Comparison of ENCODE assay signal across 32 cellular contexts in genomic region chr12:45568808-45569207, GRCh38.
DNase-seq lines count a peak whose midpoint lies in the region; ATAC-seq, FAIRE-seq and TF ChIP-seq lines count a peak whose summit lies in the region.
"Had no signal": no experiment of that assay in that cellular context is flagged by ENCODE, and none has a peak within 500 bp of the region (broad histone marks: within the 10 kb centered on the region; RNA-seq: fewer than 3 reads in every experiment).

No MANE protein-coding gene starts in this region.

- H3K27ac ChIP-seq in gastrocnemius medialis (no peak overlapping the region), left lung (no peak overlapping the region)
- H3K27ac ChIP-seq: BLaER1, brain microvascular endothelial cell, dorsolateral prefrontal cortex, sigmoid colon had no signal

- H3K36me3 ChIP-seq in gastrocnemius medialis, result no peaks in the 10 kb centered on the region
- H3K36me3 ChIP-seq in left lung, result no peaks in the 10 kb centered on the region
- H3K36me3 ChIP-seq: BLaER1, brain microvascular endothelial cell, sigmoid colon had no signal

- intact Hi-C loops in gastrocnemius medialis (cut with DNase I; ENCODE audit: low total_unique reads), result no loop called here
- intact Hi-C loops in left lung (cut with DNase I), result no loop called here
- intact Hi-C loops in natural killer cell (cut with micrococcal nuclease), result no loop called here

- ATAC-seq in gastrocnemius medialis, result peak; percentile 65 to 82
- no peak for ATAC-seq in left lung
- ATAC-seq in natural killer cell, result no peak
- ATAC-seq: activated naive CD4-positive, alpha-beta T cell treated with anti-CD3 and anti-CD28 coated beads, Interleukin-2, amount 50 U/mL, for 72 hours; GM23338; naive thymus-derived CD8-positive, alpha-beta T cell; stimulated activated effector memory CD8-positive, alpha-beta T cell treated with anti-CD3 and anti-CD28 coated beads, Interleukin-12 subunit alpha, Interleukin-12 subunit beta, amount 100 ng/mL, for 72 hours had no signal

- H3K4me1 Mint-ChIP-seq in natural killer cell, result no peaks in the 10 kb centered on the region
- H3K4me1 Mint-ChIP-seq: activated CD4-positive, alpha-beta T cell treated with anti-CD3 and anti-CD28 coated beads, Interleukin-2, amount 10 ng/mL, durations not matched to agents 24 days and 14 days; GM23338; naive thymus-derived CD8-positive, alpha-beta T cell; stimulated activated effector memory CD8-positive, alpha-beta T cell treated with anti-CD3 and anti-CD28 coated beads, Interleukin-12 subunit alpha, Interleukin-12 subunit beta, amount 100 ng/mL, for 72 hours had no signal

- peaks cover 0 to 12% of the 10 kb centered on the region in 2 donors for H3K4me1 ChIP-seq in gastrocnemius medialis
- no peaks in the 10 kb centered on the region for H3K4me1 ChIP-seq in left lung
- H3K4me1 ChIP-seq: BLaER1, sigmoid colon had no signal

- H3K36me3 Mint-ChIP-seq in natural killer cell, result no peaks in the 10 kb centered on the region
- H3K36me3 Mint-ChIP-seq: activated naive CD4-positive, alpha-beta T cell treated with anti-CD3 and anti-CD28 coated beads, Interleukin-2, amount 50 U/mL, for 72 hours; naive thymus-derived CD8-positive, alpha-beta T cell; stimulated activated effector memory CD8-positive, alpha-beta T cell treated with anti-CD3 and anti-CD28 coated beads, Interleukin-12 subunit alpha, Interleukin-12 subunit beta, amount 100 ng/mL, for 72 hours; type B pancreatic cell had no signal

- no peaks in the 10 kb centered on the region for H3K27me3 Mint-ChIP-seq in natural killer cell (ENCODE audit: low read depth in 2 of 2)
- H3K27me3 Mint-ChIP-seq: type B pancreatic cell had no signal

- no peak for TF ChIP-seq CTCF in gastrocnemius medialis (IDR thresholded peaks at IDR 0.05 in 4 of 5, conservative IDR thresholded peaks at IDR 0.05 in 1 of 5)
- TF ChIP-seq CTCF in left lung (IDR thresholded peaks at IDR 0.05), result no peak
- TF ChIP-seq CTCF in natural killer cell (IDR thresholded peaks at IDR 0.05), result no peak

- peak; percentile 66 for DNase-seq in KBM-7
- DNase-seq in NCI-H69 (lab: John Stamatoyannopoulos, UW), result peak; percentile 10
- peak; percentile 27 for DNase-seq in SKM-1 treated with dmso at 0.1 percent for 144 hours (lab: John Stamatoyannopoulos, UW; ENCODE audit: unreplicated experiment)
- DNase-seq in gastrocnemius medialis, result peak in 1 of 2 donors; percentile 40
- no peak for DNase-seq in GM12892 (ENCODE audit: insufficient read length)
- no peak for DNase-seq in left lung
- no peak for DNase-seq in natural killer cell
- no peak for DNase-seq in stimulated activated CD4-positive, alpha-beta T cell treated with anti-CD3 and anti-CD28 coated beads, Interleukin-4, amount 100 ng/mL, for 24 hours
- DNase-seq: activated CD4-positive, alpha-beta T cell treated with anti-CD3 and anti-CD28 coated beads, Interleukin-2, amount 10 ng/mL, durations not matched to agents 24 days and 14 days; activated CD8-positive, alpha-beta memory T cell treated with anti-CD3 and anti-CD28 coated beads for 24 hours; activated T-cell treated with anti-CD3 and anti-CD28 coated beads for 4 hours; amygdala; brain microvascular endothelial cell; cerebellar nuclear complex; dorsolateral prefrontal cortex; naive thymus-derived CD8-positive, alpha-beta T cell; NCI-H1417; NCI-H2029; NCI-H345; occipital lobe; sigmoid colon; substantia nigra had no signal

- in situ Hi-C loops in KBM-7 (cut with MboI; ENCODE audit: low pct_unique_long_range_greater_than_20kb, low sequenced_read_pairs), result no loop called here
- in situ Hi-C loops in gastrocnemius medialis (cut with MboI; ENCODE audit: low sequenced_read_pairs in 4 of 4), result no loop called here

- H3K4me3 Mint-ChIP-seq in natural killer cell, result no peak overlapping the region
- H3K4me3 Mint-ChIP-seq: activated CD4-positive, alpha-beta T cell treated with anti-CD3 and anti-CD28 coated beads, Interleukin-2, amount 10 ng/mL, durations not matched to agents 24 days and 14 days; GM23338; naive thymus-derived CD8-positive, alpha-beta T cell; stimulated activated effector memory CD8-positive, alpha-beta T cell treated with anti-CD3 and anti-CD28 coated beads, Interleukin-12 subunit alpha, Interleukin-12 subunit beta, amount 100 ng/mL, for 72 hours; type B pancreatic cell had no signal

- no peak overlapping the region for H3K27ac Mint-ChIP-seq in natural killer cell
- H3K27ac Mint-ChIP-seq: activated CD4-positive, alpha-beta T cell treated with anti-CD3 and anti-CD28 coated beads, Interleukin-2, amount 10 ng/mL, durations not matched to agents 24 days and 14 days; activated naive CD4-positive, alpha-beta T cell treated with anti-CD3 and anti-CD28 coated beads, Interleukin-2, amount 50 U/mL, for 72 hours; activated T-helper 2 cell treated with anti-CD3 and anti-CD28 coated beads, Interferon-gamma antibody, Interleukin-2, Interleukin-4, amounts not matched to agents 10 μg/mL and 5 μg/mL and 100 μg/mL, durations not matched to agents 14 hours and 24 hours and 36 hours; GM23338; stimulated activated effector memory CD8-positive, alpha-beta T cell treated with anti-CD3 and anti-CD28 coated beads, Interleukin-12 subunit alpha, Interleukin-12 subunit beta, amount 100 ng/mL, for 72 hours; type B pancreatic cell had no signal

- no peak for TF ChIP-seq POLR2A in gastrocnemius medialis (IDR thresholded peaks at IDR 0.05)
- TF ChIP-seq POLR2A in GM12892 (IDR thresholded peaks at IDR 0.05; ENCODE audit: low read depth, low read length), result no peak

- no peaks in the 10 kb centered on the region for H3K27me3 ChIP-seq in gastrocnemius medialis
- H3K27me3 ChIP-seq in left lung, result no peaks in the 10 kb centered on the region
- H3K27me3 ChIP-seq: BLaER1, brain microvascular endothelial cell, dorsolateral prefrontal cortex, sigmoid colon had no signal

- FAIRE-seq in GM12892 (lab: Jason Lieb, UNC), result no peak
- FAIRE-seq: endometrium, frontal cortex, HTR-8/SVneo had no signal

- no peaks in the 10 kb centered on the region for H3K9me3 ChIP-seq in gastrocnemius medialis
- H3K9me3 ChIP-seq in left lung, result no peaks in the 10 kb centered on the region
- H3K9me3 ChIP-seq: BLaER1, sigmoid colon had no signal

- no peaks in the 10 kb centered on the region for H3K9me3 Mint-ChIP-seq in natural killer cell
- H3K9me3 Mint-ChIP-seq: activated CD4-positive, alpha-beta T cell treated with anti-CD3 and anti-CD28 coated beads, Interleukin-2, amount 10 ng/mL, durations not matched to agents 24 days and 14 days; activated naive CD4-positive, alpha-beta T cell treated with anti-CD3 and anti-CD28 coated beads, Interleukin-2, amount 50 U/mL, for 72 hours; activated T-helper 2 cell treated with anti-CD3 and anti-CD28 coated beads, Interferon-gamma antibody, Interleukin-2, Interleukin-4, amounts not matched to agents 10 μg/mL and 5 μg/mL and 100 μg/mL, durations not matched to agents 14 hours and 24 hours and 36 hours; GM23338; naive thymus-derived CD8-positive, alpha-beta T cell; stimulated activated effector memory CD8-positive, alpha-beta T cell treated with anti-CD3 and anti-CD28 coated beads, Interleukin-12 subunit alpha, Interleukin-12 subunit beta, amount 100 ng/mL, for 72 hours had no signal

- H3K4me3 ChIP-seq in gastrocnemius medialis (no peak overlapping the region), left lung (no peak overlapping the region)
- H3K4me3 ChIP-seq: BLaER1, dorsolateral prefrontal cortex, GM23338, lung, sigmoid colon had no signal

Comparison
In these comparisons a context has a peak if more than half of its experiments do, and no peak if none do; other contexts are left out.
1. DNase-seq: peak in KBM-7 (single experiment), NCI-H69 (single experiment) and SKM-1 treated with dmso at 0.1 percent for 144 hours (single experiment); none in GM12892 (single experiment), left lung (0 of 2), natural killer cell (single experiment) and stimulated activated CD4-positive, alpha-beta T cell treated with anti-CD3 and anti-CD28 coated beads, Interleukin-4, amount 100 ng/mL, for 24 hours (single experiment).
2. ATAC-seq: peak in gastrocnemius medialis (2 of 2); none in left lung (single experiment) and natural killer cell (0 of 3).